In the genomic region with DNA sequence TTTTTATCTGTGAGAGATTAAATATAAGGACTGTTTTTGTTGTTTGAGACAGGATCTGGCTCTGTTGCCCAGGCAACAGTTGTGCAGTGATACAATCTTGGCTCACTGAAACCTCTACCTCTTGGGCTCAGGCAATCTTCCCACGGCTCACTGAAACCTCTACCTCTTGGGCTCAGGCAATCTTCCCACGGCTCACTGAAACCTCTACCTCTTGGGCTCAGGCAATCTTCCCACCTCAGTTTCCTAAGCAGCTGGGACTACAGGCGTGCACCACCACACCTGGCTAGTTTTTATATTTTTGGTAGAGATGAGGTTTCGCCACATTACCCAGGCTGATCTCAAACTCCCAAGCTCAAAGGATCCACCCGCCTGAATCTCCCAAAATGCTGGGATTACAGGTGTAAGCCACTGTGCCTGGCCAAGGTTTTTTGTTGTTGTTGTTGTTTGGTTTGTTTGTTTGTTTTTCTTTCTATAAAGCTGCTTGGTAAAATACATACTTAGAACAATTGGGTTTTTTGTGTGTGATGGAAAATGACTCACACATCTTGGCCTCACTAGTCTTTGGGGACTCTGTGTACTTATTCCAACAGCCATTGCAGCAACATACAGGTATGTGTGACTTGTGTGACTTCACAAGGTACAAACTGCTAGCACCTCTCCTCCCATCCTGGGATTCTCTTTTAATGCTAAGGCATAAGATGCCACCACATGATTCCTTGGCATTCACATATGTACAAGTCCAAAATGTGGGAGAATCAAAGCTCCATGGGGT, we compare ENCODE assay signal across 9 cellular contexts. TPM values are rescaled to one million over a fixed set of nuclear protein-coding genes. Genes with fewer than 3 reads are reported as not detected.
DNase-seq lines count a peak whose midpoint lies in the region; ATAC-seq and TF ChIP-seq lines count a peak whose summit lies in the region.
"Had no signal": no experiment of that assay in that cellular context is flagged by ENCODE, and none has a peak within 500 bp of the region (broad histone marks: within the 10 kb centered on the region; RNA-seq: fewer than 3 reads in every experiment).

No MANE protein-coding gene starts in this region.

- no peaks in the 10 kb centered on the region for H4K20me1 ChIP-seq in hepatocyte (ENCODE audit: insufficient read depth, poor library complexity, severe bottlenecking)

- H3K4me1 ChIP-seq in hepatocyte (ENCODE audit: insufficient read depth): no peaks in the 10 kb centered on the region

- ATAC-seq in GM18511 (IDR thresholded peaks at IDR 0.05; ENCODE audit: unreplicated experiment): peak; percentile 90
- ATAC-seq in GM21381 (IDR thresholded peaks at IDR 0.05; ENCODE audit: unreplicated experiment): peak; percentile 97
- ATAC-seq in HG03103 (IDR thresholded peaks at IDR 0.05; ENCODE audit: low read depth, unreplicated experiment): peak; percentile 98

- H3K9me3 ChIP-seq in hepatocyte (ENCODE audit: low read depth): no peaks in the 10 kb centered on the region

- H3K4me2 ChIP-seq in hepatocyte: no peak overlapping the region

- H3K79me2 ChIP-seq in hepatocyte: no peaks in the 10 kb centered on the region

- no peak overlapping the region for H3K27ac Mint-ChIP-seq in chondrocyte (ENCODE audit: unreplicated experiment)

- H3K27ac ChIP-seq in hepatocyte: no peak overlapping the region

- no peak overlapping the region for H3K4me3 ChIP-seq in cardiac fibroblast (replicated peaks in 1 of 2; ENCODE audit: low read depth in 2 of 2, low read length in 2 of 2)
- no peak overlapping the region for H3K4me3 ChIP-seq in hepatocyte

- H3K36me3 Mint-ChIP-seq in chondrocyte (ENCODE audit: low read depth): no peaks in the 10 kb centered on the region

- TF ChIP-seq CTCF in cardiac fibroblast (IDR thresholded peaks at IDR 0.05; ENCODE audit: low read depth, low read length) (no peak), hepatocyte (IDR thresholded peaks at IDR 0.05; ENCODE audit: poor library complexity) (no peak), chondrocyte (IDR thresholded peaks at IDR 0.05) (no peak)

- H3K4me3 Mint-ChIP-seq in chondrocyte (ENCODE audit: unreplicated experiment): no peak overlapping the region

- no peak overlapping the region for H2AFZ ChIP-seq in hepatocyte

- no peaks in the 10 kb centered on the region for H3K36me3 ChIP-seq in hepatocyte (replicated peaks; ENCODE audit: insufficient read depth, low read depth)

- H3K27me3 ChIP-seq in hepatocyte: no peaks in the 10 kb centered on the region

- H3K4me1 Mint-ChIP-seq in chondrocyte (ENCODE audit: low read depth): no peaks in the 10 kb centered on the region

- DNase-seq in cardiac fibroblast (ENCODE audit: low read depth in 2 of 2) (peak; percentile 34 to 45), HPDE6-E6E7 (ENCODE audit: extremely low spot score) (no peak), hepatocyte (ENCODE audit: low spot score) (no peak), globus pallidus (ENCODE audit: low spot score) (no peak), chondrocyte (ENCODE audit: low spot score) (no peak)
- DNase-seq: aorta had no signal

- H3K9me3 Mint-ChIP-seq in chondrocyte (ENCODE audit: low read depth): no peaks in the 10 kb centered on the region

- no peaks in the 10 kb centered on the region for H3K9me2 ChIP-seq in hepatocyte (replicated peaks; ENCODE audit: insufficient read depth)

- H3K27me3 Mint-ChIP-seq in chondrocyte (ENCODE audit: low read depth): peaks cover 14% of the 10 kb centered on the region

- 79% methylated on average over 5 of the region's 5 CpGs for WGBS in hepatocyte (ENCODE audit: low lambda C conversion rate, missing lambda C conversion rate)

RNA-seq across cellular contexts. Expression of a gene that starts 36.5 kb away (rescaled TPM):
- total RNA-seq in hepatocyte: 25.8 and 33.5 TPM in 2 replicates
- 13.6 and 13.7 TPM in 2 replicates for polyA plus RNA-seq in hepatocyte
- 35.0 to 38.9 TPM (median 38.3 TPM) in 3 replicates for total RNA-seq in chondrocyte

Comparison
In these comparisons a context has a peak if more than half of its experiments do, and no peak if none do; other contexts are left out.
1. DNase-seq: peak in cardiac fibroblast (2 of 2); none in HPDE6-E6E7 (single experiment), hepatocyte (single experiment), globus pallidus (single experiment) and chondrocyte (single experiment).
2. Peak in every context shown above with its lines, with median percentiles within 50 percentile points of each other: ATAC-seq.